In genomic region chr20:53750827-53751393, GRCh38 we compare ENCODE assay signal across 7 cellular contexts.
DNase-seq lines count a peak whose midpoint lies in the region; ATAC-seq, FAIRE-seq and TF ChIP-seq lines count a peak whose summit lies in the region.

No MANE protein-coding gene starts in this region.

- H3K9me3 ChIP-seq in mesenchymal stem cell (ENCODE audit: control insufficient read depth, low read length): no peaks in the 10 kb centered on the region

- H2BK120ac ChIP-seq in mesenchymal stem cell (ENCODE audit: low read depth, low read length): peak overlapping the region; percentile 77

- H2BK12ac ChIP-seq in mesenchymal stem cell (ENCODE audit: low read length in 2 of 2): peak overlapping the region in 1 of 2 experiments; percentile 35

- H4K91ac ChIP-seq in mesenchymal stem cell (ENCODE audit: low read length): peak overlapping the region; percentile 70

- no peak overlapping the region for H2AFZ ChIP-seq in mesenchymal stem cell (ENCODE audit: low read depth, low read length)

- peak overlapping the region; percentile 84 for H3K9ac ChIP-seq in mesenchymal stem cell (ENCODE audit: low read length)

- H3K4ac ChIP-seq in mesenchymal stem cell (ENCODE audit: low read depth in 1 of 2, low read length in 2 of 2): peak overlapping the region in 1 of 2 experiments; percentile 40

- peak overlapping the region in 1 of 2 experiments; percentile 31 for H3K18ac ChIP-seq in mesenchymal stem cell (ENCODE audit: low read depth in 1 of 2, low read length in 2 of 2)

- H3K4me2 ChIP-seq in mesenchymal stem cell (ENCODE audit: low read length, poor library complexity, severe bottlenecking): no peak overlapping the region

- no peak for FAIRE-seq in H54 (lab: Jason Lieb, UNC)

- 43% methylated on average over 12 of the region's 12 CpGs for WGBS in mesenchymal stem cell

- H3K4me3 ChIP-seq in mesenchymal stem cell (ENCODE audit: insufficient read depth in 1 of 2, low read depth in 1 of 2, low read length in 2 of 2): no peak overlapping the region

- H3K27ac Mint-ChIP-seq in HFFc6 (peak overlapping the region; percentile 98), type B pancreatic cell (peak overlapping the region; percentile 91)

- H4K8ac ChIP-seq in mesenchymal stem cell (ENCODE audit: low read length): peak overlapping the region; percentile 78

- no peak for TF ChIP-seq CTCF in HFFc6 (IDR thresholded peaks at IDR 0.05)
- TF ChIP-seq CTCF in type B pancreatic cell (conservative IDR thresholded peaks at IDR 0.05): no peak

- TF ChIP-seq POLR2A in GM18505 (IDR thresholded peaks at IDR 0.05; ENCODE audit: borderline replicate concordance, extremely low read depth, insufficient read depth, insufficient read length): no peak
- no peak for TF ChIP-seq POLR2A in H54 (IDR thresholded peaks at IDR 0.05; ENCODE audit: low read depth, low read length)

- DNase-seq in HFFc6: peak; percentile 94
- DNase-seq in NCI-H2227 treated with DMSO at 0.1 percent for 48 hours (lab: John Stamatoyannopoulos, UW): peak; percentile 25
- peak; percentile 89 for DNase-seq in amniotic epithelial cell (ENCODE audit: low read depth)
- peak; percentile 95 for DNase-seq in mesenchymal stem cell
- DNase-seq in type B pancreatic cell (ENCODE audit: extremely low spot score, unreplicated experiment): no peak
- DNase-seq in H54 (ENCODE audit: insufficient read length, low spot score): no peak

- ATAC-seq in GM18505 (IDR thresholded peaks at IDR 0.05; ENCODE audit: unreplicated experiment): peak; percentile 22

- no peaks in the 10 kb centered on the region for H3K36me3 Mint-ChIP-seq in HFFc6 (ENCODE audit: low read depth)
- H3K36me3 Mint-ChIP-seq in type B pancreatic cell: no peaks in the 10 kb centered on the region

- no peak overlapping the region for H2BK5ac ChIP-seq in mesenchymal stem cell (ENCODE audit: low read depth, low read length, poor library complexity, severe bottlenecking)

- H3K9me3 Mint-ChIP-seq in HFFc6: no peaks in the 10 kb centered on the region
- H3K9me3 Mint-ChIP-seq in type B pancreatic cell: no peaks in the 10 kb centered on the region

- H3K79me1 ChIP-seq in mesenchymal stem cell (replicated peaks; ENCODE audit: low read length, poor library complexity, severe bottlenecking): no peaks in the 10 kb centered on the region

- H3K4me3 Mint-ChIP-seq in HFFc6 (peak overlapping the region; percentile 11), type B pancreatic cell (peak overlapping the region; percentile 35)

- H3K27ac ChIP-seq in mesenchymal stem cell (ENCODE audit: low read length, poor library complexity, severe bottlenecking): peak overlapping the region; percentile 4

- H3K36me3 ChIP-seq in mesenchymal stem cell (ENCODE audit: control insufficient read depth in 1 of 2, insufficient read depth in 2 of 2, low read depth in 1 of 2, low read length in 2 of 2): no peaks in the 10 kb centered on the region

- no peak overlapping the region for H2AK5ac ChIP-seq in mesenchymal stem cell (ENCODE audit: low read length, severe bottlenecking)

- H3K27me3 Mint-ChIP-seq in HFFc6 (ENCODE audit: insufficient read depth) (no peaks in the 10 kb centered on the region), type B pancreatic cell (no peaks in the 10 kb centered on the region)

- no peak overlapping the region for H3K23ac ChIP-seq in mesenchymal stem cell (ENCODE audit: low read length in 2 of 2)

- H2BK15ac ChIP-seq in mesenchymal stem cell (ENCODE audit: low read depth, poor library complexity, severe bottlenecking): peak overlapping the region; percentile 38

- no peaks in the 10 kb centered on the region for H3K27me3 ChIP-seq in mesenchymal stem cell (ENCODE audit: control insufficient read depth in 1 of 2, insufficient read depth in 1 of 2, low read length in 2 of 2)

- H3K4me1 ChIP-seq in mesenchymal stem cell (ENCODE audit: control insufficient read depth, insufficient read depth, low read depth, low read length): peaks cover 7% of the 10 kb centered on the region

- H3K4me1 Mint-ChIP-seq in HFFc6 (ENCODE audit: low read depth): peaks cover 64% of the 10 kb centered on the region
- peaks cover 55% of the 10 kb centered on the region for H3K4me1 Mint-ChIP-seq in type B pancreatic cell (ENCODE audit: unreplicated experiment)

- no peak overlapping the region for H3K14ac ChIP-seq in mesenchymal stem cell (ENCODE audit: low read length in 2 of 2)

Comparison
In these comparisons a context has a peak if more than half of its experiments do, and no peak if none do; other contexts are left out.
1. DNase-seq: peak in HFFc6 (single experiment), NCI-H2227 treated with DMSO at 0.1 percent for 48 hours (single experiment), amniotic epithelial cell (single experiment) and mesenchymal stem cell (single experiment); none in type B pancreatic cell (single experiment) and H54 (single experiment).